In the genomic region with DNA sequence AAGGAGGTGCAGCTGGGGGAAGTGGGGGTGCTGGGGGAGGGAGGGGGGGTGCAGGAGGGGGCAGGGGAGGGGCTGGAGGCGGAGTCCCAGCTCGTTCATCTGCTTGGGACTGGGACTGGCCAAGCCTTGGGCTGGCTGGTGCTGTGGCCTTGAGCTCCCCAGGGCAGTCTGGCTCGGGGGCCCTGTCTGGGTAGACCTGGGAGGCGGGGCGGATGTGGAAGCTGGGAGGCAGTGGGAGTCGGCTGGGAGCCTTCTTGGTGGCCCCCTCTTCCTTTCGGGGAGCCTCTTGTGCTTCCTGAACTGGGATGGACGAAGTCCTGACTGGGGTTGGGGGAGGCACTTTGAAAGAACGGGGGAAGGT, we compare ENCODE assay signal across 1 cellular context.
TF ChIP-seq lines count a peak whose summit lies in the region.

No MANE protein-coding gene starts in this region.

TF ChIP-seq in HepG2, 621 proteins besides CTCF, POLR2A, EP300 and RAD21 (continued from another document and continues in another):
- TF ChIP-seq SOX13 (IDR thresholded peaks at IDR 0.05) (no peak), SOX13 (CRISPR knock-in tag; conservative IDR thresholded peaks at IDR 0.05 in 1 of 2, IDR thresholded peaks at IDR 0.05 in 1 of 2) (peak in 1 of 2 experiments; percentile 56; a peak in 1 of 4 replicates), ELF1 (CRISPR knock-in tag; IDR thresholded peaks at IDR 0.05) (peak; percentile 34; the same call in 1 of the 2 replicates), ELF3 (CRISPR knock-in tag; IDR thresholded peaks at IDR 0.05) (peak; percentile 60; the same call in 1 of the 2 replicates), EEA1 (CRISPR knock-in tag; IDR thresholded peaks at IDR 0.05; ENCODE audit: borderline replicate concordance) (no peak), ERF (CRISPR knock-in tag; IDR thresholded peaks at IDR 0.05) (peak; percentile 53; the same call in 1 of the 2 replicates), KLF12 (CRISPR knock-in tag; IDR thresholded peaks at IDR 0.05; ENCODE audit: borderline replicate concordance) (no peak), NR2F1 (CRISPR knock-in tag; IDR thresholded peaks at IDR 0.05) (peak in 1 of 2 experiments; percentile 24; a peak in 1 of 4 replicates), HMGXB3 (CRISPR knock-in tag; IDR thresholded peaks at IDR 0.05; ENCODE audit: borderline replicate concordance) (no peak), FOXA3 (CRISPR knock-in tag; IDR thresholded peaks at IDR 0.05) (peak; percentile 53; the same call in 1 of the 2 replicates), ZNF564 (CRISPR knock-in tag; IDR thresholded peaks at IDR 0.05) (no peak), ZNF317 (CRISPR knock-in tag; IDR thresholded peaks at IDR 0.05) (peak; percentile 87), ZNF138 (CRISPR knock-in tag; IDR thresholded peaks at IDR 0.05; ENCODE audit: low read depth) (no peak), FOXC1 (CRISPR knock-in tag; IDR thresholded peaks at IDR 0.05; ENCODE audit: borderline replicate concordance) (no peak), ZNF816 (CRISPR knock-in tag; IDR thresholded peaks at IDR 0.05; ENCODE audit: borderline replicate concordance) (no peak), PRPF4 (IDR thresholded peaks at IDR 0.05; ENCODE audit: low read depth, low read length, poor library complexity, severe bottlenecking) (no peak), MED1 (CRISPR knock-in tag; IDR thresholded peaks at IDR 0.05) (peak; percentile 38; the same call in 1 of the 2 replicates), HDAC2 (CRISPR knock-in tag; IDR thresholded peaks at IDR 0.05) (peak; percentile 71), ZNF333 (CRISPR knock-in tag; IDR thresholded peaks at IDR 0.05; ENCODE audit: borderline replicate concordance) (no peak), ZMYM4 (CRISPR knock-in tag; IDR thresholded peaks at IDR 0.05) (0 out of 2 replicates have a peak, but pooled peaks have one; percentile 28), ZNF644 (CRISPR knock-in tag; IDR thresholded peaks at IDR 0.05; ENCODE audit: low read depth) (peak; percentile 84; the same call in 1 of the 2 replicates), KAT8 (CRISPR knock-in tag; IDR thresholded peaks at IDR 0.05) (0 out of 2 replicates have a peak, but pooled peaks have one; percentile 37), ZBTB3 (CRISPR knock-in tag; IDR thresholded peaks at IDR 0.05; ENCODE audit: borderline replicate concordance, low read depth) (no peak), FOSL2 (CRISPR knock-in tag; IDR thresholded peaks at IDR 0.05) (peak; percentile 59), KDM5B (CRISPR knock-in tag; IDR thresholded peaks at IDR 0.05; ENCODE audit: borderline replicate concordance) (0 out of 2 replicates have a peak, but pooled peaks have one; percentile 6), ZNF33B (CRISPR knock-in tag; IDR thresholded peaks at IDR 0.05) (no peak), POGZ (CRISPR knock-in tag; IDR thresholded peaks at IDR 0.05) (peak; percentile 15; the same call in 1 of the 2 replicates), ZC3H4 (CRISPR knock-in tag; IDR thresholded peaks at IDR 0.05; ENCODE audit: borderline replicate concordance) (no peak), LCORL (IDR thresholded peaks at IDR 0.05) (no peak), LCORL (CRISPR knock-in tag; IDR thresholded peaks at IDR 0.05) (peak; percentile 82; the same call in 1 of the 2 replicates), DPF2 (CRISPR knock-in tag; IDR thresholded peaks at IDR 0.05; ENCODE audit: borderline replicate concordance, low read depth) (peak; percentile 64; the same call in 1 of the 2 replicates), ETV5 (CRISPR knock-in tag; IDR thresholded peaks at IDR 0.05; ENCODE audit: borderline replicate concordance) (peak; percentile 78), JUND (CRISPR knock-in tag; IDR thresholded peaks at IDR 0.05) (0 out of 2 replicates have a peak, but pooled peaks have one; percentile 18), CHD2 (IDR thresholded peaks at IDR 0.05; ENCODE audit: low read depth, low read length) (no peak), SIX1 (CRISPR knock-in tag; IDR thresholded peaks at IDR 0.05; ENCODE audit: borderline replicate concordance) (no peak), KLF6 (CRISPR knock-in tag; IDR thresholded peaks at IDR 0.05) (no peak), ZNF574 (CRISPR knock-in tag; IDR thresholded peaks at IDR 0.05) (peak; percentile 41; the same call in 1 of the 2 replicates), NCOA2 (CRISPR knock-in tag; IDR thresholded peaks at IDR 0.05) (peak; percentile 68), KDM3A (CRISPR knock-in tag; IDR thresholded peaks at IDR 0.05; ENCODE audit: low read depth) (0 out of 2 replicates have a peak, but pooled peaks have one; percentile 34), MTA1 (CRISPR knock-in tag; IDR thresholded peaks at IDR 0.05; ENCODE audit: borderline replicate concordance) (0 out of 2 replicates have a peak, but pooled peaks have one; percentile 58), HIC2 (CRISPR knock-in tag; IDR thresholded peaks at IDR 0.05; ENCODE audit: low read depth) (0 out of 2 replicates have a peak, but pooled peaks have one; percentile 57), NR2F6 (IDR thresholded peaks at IDR 0.05) (no peak), NR2F6 (CRISPR knock-in tag; IDR thresholded peaks at IDR 0.05) (peak; percentile 40; the same call in 1 of the 2 replicates), CREB1 (IDR thresholded peaks at IDR 0.05) (no peak), CREB1 (CRISPR knock-in tag; IDR thresholded peaks at IDR 0.05) (no peak)
- TF ChIP-seq, protein P1, sequence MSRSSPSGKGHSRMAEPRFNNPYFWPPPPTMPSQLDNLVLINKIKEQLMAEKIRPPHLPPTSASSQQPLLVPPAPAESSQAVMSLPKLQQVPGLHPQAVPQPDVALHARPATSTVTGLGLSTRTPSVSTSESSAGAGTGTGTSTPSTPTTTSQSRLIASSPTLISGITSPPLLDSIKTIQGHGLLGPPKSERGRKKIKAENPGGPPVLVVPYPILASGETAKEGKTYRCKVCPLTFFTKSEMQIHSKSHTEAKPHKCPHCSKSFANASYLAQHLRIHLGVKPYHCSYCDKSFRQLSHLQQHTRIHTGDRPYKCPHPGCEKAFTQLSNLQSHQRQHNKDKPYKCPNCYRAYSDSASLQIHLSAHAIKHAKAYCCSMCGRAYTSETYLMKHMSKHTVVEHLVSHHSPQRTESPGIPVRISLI (CRISPR knock-in tag; IDR thresholded peaks at IDR 0.05; ENCODE audit: borderline replicate concordance) = peak; percentile 21; the same call in 1 of the 2 replicates
- TF ChIP-seq, protein P2, sequence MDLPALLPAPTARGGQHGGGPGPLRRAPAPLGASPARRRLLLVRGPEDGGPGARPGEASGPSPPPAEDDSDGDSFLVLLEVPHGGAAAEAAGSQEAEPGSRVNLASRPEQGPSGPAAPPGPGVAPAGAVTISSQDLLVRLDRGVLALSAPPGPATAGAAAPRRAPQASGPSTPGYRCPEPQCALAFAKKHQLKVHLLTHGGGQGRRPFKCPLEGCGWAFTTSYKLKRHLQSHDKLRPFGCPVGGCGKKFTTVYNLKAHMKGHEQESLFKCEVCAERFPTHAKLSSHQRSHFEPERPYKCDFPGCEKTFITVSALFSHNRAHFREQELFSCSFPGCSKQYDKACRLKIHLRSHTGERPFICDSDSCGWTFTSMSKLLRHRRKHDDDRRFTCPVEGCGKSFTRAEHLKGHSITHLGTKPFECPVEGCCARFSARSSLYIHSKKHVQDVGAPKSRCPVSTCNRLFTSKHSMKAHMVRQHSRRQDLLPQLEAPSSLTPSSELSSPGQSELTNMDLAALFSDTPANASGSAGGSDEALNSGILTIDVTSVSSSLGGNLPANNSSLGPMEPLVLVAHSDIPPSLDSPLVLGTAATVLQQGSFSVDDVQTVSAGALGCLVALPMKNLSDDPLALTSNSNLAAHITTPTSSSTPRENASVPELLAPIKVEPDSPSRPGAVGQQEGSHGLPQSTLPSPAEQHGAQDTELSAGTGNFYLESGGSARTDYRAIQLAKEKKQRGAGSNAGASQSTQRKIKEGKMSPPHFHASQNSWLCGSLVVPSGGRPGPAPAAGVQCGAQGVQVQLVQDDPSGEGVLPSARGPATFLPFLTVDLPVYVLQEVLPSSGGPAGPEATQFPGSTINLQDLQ (CRISPR knock-in tag; IDR thresholded peaks at IDR 0.05) = no peak
- TF ChIP-seq, protein P3, sequence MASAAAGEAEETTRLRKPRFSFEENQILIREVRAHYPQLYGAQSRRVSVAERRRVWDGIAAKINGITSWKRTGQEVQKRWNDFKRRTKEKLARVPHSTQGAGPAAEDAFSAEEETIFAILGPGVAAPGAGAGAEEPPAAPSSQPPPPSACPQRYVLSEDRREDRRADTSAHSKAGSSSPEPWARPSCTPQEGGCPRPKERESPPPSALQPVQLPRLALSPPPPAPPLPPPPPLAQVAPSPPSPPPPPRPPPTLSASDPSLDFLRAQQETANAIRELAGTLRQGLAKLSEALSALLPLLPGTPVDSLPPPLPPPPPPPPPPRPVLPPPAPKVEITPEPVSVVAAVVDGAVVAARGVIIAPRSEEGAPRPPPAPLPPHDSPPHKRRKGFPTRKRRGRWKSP (CRISPR knock-in tag; IDR thresholded peaks at IDR 0.05) = no peak
- TF ChIP-seq, protein P4, sequence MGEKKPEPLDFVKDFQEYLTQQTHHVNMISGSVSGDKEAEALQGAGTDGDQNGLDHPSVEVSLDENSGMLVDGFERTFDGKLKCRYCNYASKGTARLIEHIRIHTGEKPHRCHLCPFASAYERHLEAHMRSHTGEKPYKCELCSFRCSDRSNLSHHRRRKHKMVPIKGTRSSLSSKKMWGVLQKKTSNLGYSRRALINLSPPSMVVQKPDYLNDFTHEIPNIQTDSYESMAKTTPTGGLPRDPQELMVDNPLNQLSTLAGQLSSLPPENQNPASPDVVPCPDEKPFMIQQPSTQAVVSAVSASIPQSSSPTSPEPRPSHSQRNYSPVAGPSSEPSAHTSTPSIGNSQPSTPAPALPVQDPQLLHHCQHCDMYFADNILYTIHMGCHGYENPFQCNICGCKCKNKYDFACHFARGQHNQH (CRISPR knock-in tag; IDR thresholded peaks at IDR 0.05) = peak; percentile 29; the same call in 1 of the 2 replicates
